In genomic region chr12:132021965-132022364, GRCh38 we compare ENCODE assay signal across 20 cellular contexts.
"Had no signal": no experiment of that assay in that cellular context is flagged by ENCODE, and none has a peak within 500 bp of the region (broad histone marks: within the 10 kb centered on the region; RNA-seq: fewer than 3 reads in every experiment).

No MANE protein-coding gene starts in this region.

- H3K9me3 ChIP-seq: ascending aorta, body of pancreas, MG63, Peyer's patch had no signal

- H3K4me1 ChIP-seq: ascending aorta, body of pancreas, Peyer's patch had no signal

- H3K27ac Mint-ChIP-seq: activated CD4-positive, alpha-beta T cell treated with anti-CD3 and anti-CD28 coated beads for 36 hours; activated T-cell treated with anti-CD3 and anti-CD28 coated beads, Interleukin-2, amount 50 U/mL, for 72 hours had no signal

- H3K4me1 Mint-ChIP-seq: activated CD4-positive, alpha-beta T cell treated with anti-CD3 and anti-CD28 coated beads for 36 hours had no signal

- DNase-seq: activated CD4-positive, alpha-beta T cell treated with anti-CD3 and anti-CD28 coated beads for 36 hours; activated CD8-positive, alpha-beta memory T cell treated with anti-CD3 and anti-CD28 coated beads, Interleukin-2, amount 50 U/mL, for 4 hours; activated CD8-positive, alpha-beta T cell treated with anti-CD3 and anti-CD28 coated beads for 36 hours; activated naive CD4-positive, alpha-beta T cell treated with anti-CD3 and anti-CD28 coated beads, Interleukin-2, amount 50 U/mL, for 16 hours; activated T-cell treated with anti-CD3 and anti-CD28 coated beads, Interleukin-2, amount 50 U/mL, for 72 hours; amniotic stem cell; body of pancreas; MG63; NCI-H1092 treated with DMSO at 0.1 percent for 48 hours; NCI-H1417 treated with DMSO at 0.1 percent for 48 hours; NCI-H1694; NCI-H2029; NCI-H2107; NCI-H524; SHP77 treated with DMSO at 0.1 percent for 48 hours; T-helper 1 cell had no signal

- H3K4me3 ChIP-seq: ascending aorta, body of pancreas, MG63, Peyer's patch had no signal

- H3K27me3 Mint-ChIP-seq: activated CD4-positive, alpha-beta T cell treated with anti-CD3 and anti-CD28 coated beads for 36 hours; activated CD8-positive, alpha-beta T cell treated with anti-CD3 and anti-CD28 coated beads for 36 hours had no signal

- H3K27ac ChIP-seq: ascending aorta, body of pancreas, Peyer's patch, VCaP had no signal

- FAIRE-seq: bronchial epithelial cell had no signal

- H3K4me3 Mint-ChIP-seq: activated CD4-positive, alpha-beta T cell treated with anti-CD3 and anti-CD28 coated beads for 36 hours; activated CD8-positive, alpha-beta T cell treated with anti-CD3 and anti-CD28 coated beads for 36 hours; activated T-cell treated with anti-CD3 and anti-CD28 coated beads, Interleukin-2, amount 50 U/mL, for 72 hours had no signal

- ATAC-seq: activated CD4-positive, alpha-beta T cell treated with anti-CD3 and anti-CD28 coated beads for 36 hours; activated CD8-positive, alpha-beta T cell treated with anti-CD3 and anti-CD28 coated beads for 36 hours; activated T-cell treated with anti-CD3 and anti-CD28 coated beads, Interleukin-2, amount 50 U/mL, for 72 hours; body of pancreas had no signal

- H3K27me3 ChIP-seq: ascending aorta, body of pancreas, MG63, Peyer's patch had no signal

- H3K9me3 Mint-ChIP-seq: activated CD8-positive, alpha-beta T cell treated with anti-CD3 and anti-CD28 coated beads for 36 hours; activated T-cell treated with anti-CD3 and anti-CD28 coated beads, Interleukin-2, amount 50 U/mL, for 72 hours had no signal
